In the genomic region with DNA sequence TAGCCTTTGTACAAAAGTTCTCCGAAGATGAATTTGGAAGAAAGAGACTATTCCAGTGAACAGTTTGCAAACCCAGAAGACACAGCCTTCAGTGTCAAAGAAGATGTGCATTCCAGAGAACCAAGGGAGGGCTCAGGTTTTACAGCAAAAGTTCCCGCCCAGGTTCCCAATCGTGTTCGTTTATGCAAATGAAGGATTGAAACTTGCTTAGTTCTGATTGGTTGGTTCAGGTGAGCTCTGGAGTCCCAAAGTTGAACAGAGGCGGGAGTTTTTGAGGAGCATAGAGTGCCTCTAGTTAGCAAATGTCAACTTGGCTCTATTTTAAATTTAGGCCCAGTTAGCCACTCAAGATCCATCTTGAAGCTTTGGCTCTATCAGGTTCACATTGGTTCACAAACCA, we compare ENCODE assay signal across 18 cellular contexts. TPM values are rescaled to one million over a fixed set of nuclear protein-coding genes. Genes with fewer than 3 reads are reported as not detected.
A peak's percentile ranks its signal among the peaks of the same experiment; 100 is the strongest.
DNase-seq lines count a peak whose midpoint lies in the region; ATAC-seq and TF ChIP-seq lines count a peak whose summit lies in the region.
"Had no signal": no experiment of that assay in that cellular context is flagged by ENCODE, and none has a peak within 500 bp of the region (broad histone marks: within the 10 kb centered on the region; RNA-seq: fewer than 3 reads in every experiment).

No MANE protein-coding gene starts in this region.

- 87 to 91% (median 89%) methylated on average over 5 of the region's 5 CpGs for WGBS in stomach, 5 donors
- 90 to 91% methylated on average over 5 of the region's 5 CpGs for WGBS in tibial nerve, 2 donors

- H3K27me3 ChIP-seq in stomach: no peaks in the 10 kb centered on the region
- 0 out of 2 replicates have a peak, but pooled peaks cover 7% of the 10 kb centered on the region for H3K27me3 ChIP-seq in SJCRH30
- no peaks in the 10 kb centered on the region for H3K27me3 ChIP-seq in tibial nerve

- in situ Hi-C loops in GM13977 (cut with MboI; ENCODE audit: low pct_unique_long_range_greater_than_20kb, low sequenced_read_pairs, unreplicated experiment): no loop called here

- H3K27ac ChIP-seq in 22Rv1 (peak overlapping the region; percentile 34), stomach (no peak overlapping the region), SJCRH30 (no peak overlapping the region), tibial nerve (no peak overlapping the region)
- H3K27ac ChIP-seq: C4-2B had no signal

- no peaks in the 10 kb centered on the region for H3K9me3 ChIP-seq in stomach
- no peaks in the 10 kb centered on the region for H3K9me3 ChIP-seq in SJCRH30 (replicated peaks)
- H3K9me3 ChIP-seq in tibial nerve: no peaks in the 10 kb centered on the region
- H3K9me3 ChIP-seq: Caco-2 had no signal

- intact Hi-C loops in stomach (cut with DNase I; ENCODE audit: low total_unique reads): no loop called here

- H3K4me3 ChIP-seq in stomach (no peak overlapping the region), SJCRH30 (no peak overlapping the region), tibial nerve (no peak overlapping the region)

- no peak for TF ChIP-seq CTCF in 22Rv1 (IDR thresholded peaks at IDR 0.05)
- TF ChIP-seq CTCF in GM13977 (IDR thresholded peaks at IDR 0.05; ENCODE audit: extremely low read depth, insufficient read depth, missing control alignments): no peak
- TF ChIP-seq CTCF in stomach (IDR thresholded peaks at IDR 0.05): no peak
- TF ChIP-seq CTCF in tibial nerve (IDR thresholded peaks at IDR 0.05): no peak

- TF ChIP-seq POLR2A in stomach (IDR thresholded peaks at IDR 0.05): no peak
- TF ChIP-seq POLR2A in GM18505 (IDR thresholded peaks at IDR 0.05; ENCODE audit: borderline replicate concordance, extremely low read depth, insufficient read depth, insufficient read length): no peak
- no peak for TF ChIP-seq POLR2A in tibial nerve (IDR thresholded peaks at IDR 0.05)

- TF ChIP-seq EP300 in stomach (IDR thresholded peaks at IDR 0.05) (no peak), tibial nerve (IDR thresholded peaks at IDR 0.05) (no peak)

- no peaks in the 10 kb centered on the region for H3K36me3 ChIP-seq in stomach
- H3K36me3 ChIP-seq in SJCRH30: no peaks in the 10 kb centered on the region
- no peaks in the 10 kb centered on the region for H3K36me3 ChIP-seq in tibial nerve

- no peak for ATAC-seq in GM18505 (IDR thresholded peaks at IDR 0.05; ENCODE audit: unreplicated experiment)

- H3K4me1 ChIP-seq in stomach (peaks cover 0 to 9% (median 3%) of the 10 kb centered on the region in 4 donors), SJCRH30 (no peaks in the 10 kb centered on the region), tibial nerve (peaks cover 0 to 9% (median 0%) of the 10 kb centered on the region in 4 donors)
- H3K4me1 ChIP-seq: Caco-2 had no signal

- DNase-seq in GM13977 (ENCODE audit: low spot score) (peak; percentile 2), epidermal melanocyte (ENCODE audit: insufficient read length, low spot score) (peak; percentile 4), stomach (peak; percentile 18), SJCRH30 (no peak), tibial nerve (ENCODE audit: low spot score in 2 of 2) (no peak)
- DNase-seq: ACHN, Caco-2, DMS153, DMS79, GF-D8, H9, IMR-90 had no signal

RNA-seq across cellular contexts. Expression of a gene that starts 51.3 kb away (rescaled TPM):
- total RNA-seq in stomach (not detected), tibial nerve (not detected)
- polyA plus RNA-seq in stomach: not detected
- not detected in 2 replicates for total RNA-seq in SJCRH30 (2014; rRNA removed; shearing (Covaris generic))
- total RNA-seq: Caco-2; CD4-positive, alpha-beta T cell; H1; H9; IMR-90 had no signal
- polyA plus RNA-seq: BJ had no signal

Comparison
In these comparisons a context has a peak if more than half of its experiments do, and no peak if none do; other contexts are left out.
1. DNase-seq: peak in GM13977 (single experiment), epidermal melanocyte (single experiment) and stomach (single experiment); none in SJCRH30 (0 of 2) and tibial nerve (0 of 2).